In genomic region chr13:61350351-61350750, GRCh38 we compare ENCODE assay signal across 24 cellular contexts.
"Had no signal": no experiment of that assay in that cellular context is flagged by ENCODE, and none has a peak within 500 bp of the region (broad histone marks: within the 10 kb centered on the region; RNA-seq: fewer than 3 reads in every experiment).

No MANE protein-coding gene starts in this region.

- H3K27me3 Mint-ChIP-seq: naive B cell; natural killer cell treated with Interleukin-12 subunit alpha and Interleukin-12 subunit beta and Interleukin-15 and Interleukin-18, amount 100 ng/mL, for 72 hours; stimulated activated memory B cell treated with anti-CD40 and anti-IgM and Interleukin-4, amounts not matched to agents 10 μg/mL and 1 μg/mL and 100 μg/mL, for 72 hours; stimulated activated naive CD8-positive, alpha-beta T cell treated with anti-CD3 and anti-CD28 coated beads, Interleukin-15, Interleukin-2, amounts not matched to agents 100 ng/mL and 50 ng/mL, for 24 hours had no signal

- H3K27ac Mint-ChIP-seq: immature natural killer cell; mesothelial cell of epicardium; naive B cell; natural killer cell treated with Interleukin-12 subunit alpha and Interleukin-12 subunit beta and Interleukin-15 and Interleukin-18, amount 100 ng/mL, for 72 hours; stimulated activated memory B cell treated with anti-CD40 and anti-IgM and Interleukin-4, amounts not matched to agents 10 μg/mL and 1 μg/mL and 100 μg/mL, for 72 hours; stimulated activated naive CD8-positive, alpha-beta T cell treated with anti-CD3 and anti-CD28 coated beads, Interleukin-15, Interleukin-2, amounts not matched to agents 100 ng/mL and 50 ng/mL, for 24 hours had no signal

- H3K36me3 Mint-ChIP-seq: immature natural killer cell; mesothelial cell of epicardium; naive B cell; natural killer cell treated with Interleukin-12 subunit alpha and Interleukin-12 subunit beta and Interleukin-15 and Interleukin-18, amount 100 ng/mL, for 72 hours; stimulated activated memory B cell treated with anti-CD40 and anti-IgM and Interleukin-4, amounts not matched to agents 10 μg/mL and 1 μg/mL and 100 μg/mL, for 72 hours had no signal

- H3K9me3 Mint-ChIP-seq: mesothelial cell of epicardium, neural crest cell had no signal

- ATAC-seq: left cardiac atrium; left lung; mucosa of descending colon; natural killer cell treated with Interleukin-12 subunit alpha and Interleukin-12 subunit beta and Interleukin-15 and Interleukin-18, amount 100 ng/mL, for 72 hours; right cardiac atrium; stimulated activated memory B cell treated with anti-CD40 and anti-IgM and Interleukin-4, amounts not matched to agents 10 μg/mL and 1 μg/mL and 100 μg/mL, for 72 hours; upper lobe of right lung had no signal

- DNase-seq: dermis blood vessel endothelial cell; effector memory CD4-positive, alpha-beta T cell; erythroblast; esophagus squamous epithelium; foreskin melanocyte; hypothalamus; immature natural killer cell; islet precursor cell; left cardiac atrium; left lung; mesenchymal stem cell; mucosa of descending colon; naive B cell; right cardiac atrium; spleen; stimulated activated CD4-positive, alpha-beta T cell treated with anti-CD3 and anti-CD28 coated beads, Interleukin-4, amount 100 ng/mL, for 4 hours; transverse colon; upper lobe of right lung; uterus had no signal

- H3K4me3 Mint-ChIP-seq: immature natural killer cell; mesothelial cell of epicardium; naive B cell; natural killer cell treated with Interleukin-12 subunit alpha and Interleukin-12 subunit beta and Interleukin-15 and Interleukin-18, amount 100 ng/mL, for 72 hours; neural crest cell; stimulated activated memory B cell treated with anti-CD40 and anti-IgM and Interleukin-4, amounts not matched to agents 10 μg/mL and 1 μg/mL and 100 μg/mL, for 72 hours; stimulated activated naive CD8-positive, alpha-beta T cell treated with anti-CD3 and anti-CD28 coated beads, Interleukin-15, Interleukin-2, amounts not matched to agents 100 ng/mL and 50 ng/mL, for 24 hours had no signal

- H3K4me1 Mint-ChIP-seq: immature natural killer cell; mesothelial cell of epicardium; naive B cell; neural crest cell; stimulated activated memory B cell treated with anti-CD40 and anti-IgM and Interleukin-4, amounts not matched to agents 10 μg/mL and 1 μg/mL and 100 μg/mL, for 72 hours had no signal
